In genomic region chr11:27296406-27296994, GRCh38 we compare ENCODE assay signal across 8 cellular contexts.
DNase-seq lines count a peak whose midpoint lies in the region; ATAC-seq and TF ChIP-seq lines count a peak whose summit lies in the region.

No MANE protein-coding gene starts in this region.

- no peaks in the 10 kb centered on the region for H3K4me1 Mint-ChIP-seq in endothelial cell (ENCODE audit: unreplicated experiment)

- H3K36me3 ChIP-seq in OCI-LY3 (replicated peaks; ENCODE audit: low read depth, low read length) = peaks cover 7% of the 10 kb centered on the region
- no peaks in the 10 kb centered on the region for H3K36me3 ChIP-seq in osteoblast (ENCODE audit: insufficient read depth, low read length)

- H3K4me1 ChIP-seq in OCI-LY3 (ENCODE audit: low read length) (peaks cover 13% of the 10 kb centered on the region), osteoblast (ENCODE audit: insufficient read depth, low read length) (peaks cover 33% of the 10 kb centered on the region)

- H3K4me3 Mint-ChIP-seq in endothelial cell (ENCODE audit: unreplicated experiment) = no peak overlapping the region

- peak overlapping the region; percentile 4; the same call in 1 of the 2 replicates for H2AFZ ChIP-seq in OCI-LY3 (ENCODE audit: low read depth, low read length)
- H2AFZ ChIP-seq in osteoblast (ENCODE audit: low read length) = no peak overlapping the region

- no peak overlapping the region for H3K27ac Mint-ChIP-seq in endothelial cell (ENCODE audit: unreplicated experiment)

- H4K20me1 ChIP-seq in OCI-LY3 (ENCODE audit: insufficient read depth, low read length) (no peaks in the 10 kb centered on the region), osteoblast (ENCODE audit: insufficient read depth, low read length) (no peaks in the 10 kb centered on the region)

- no peaks in the 10 kb centered on the region for H3K27me3 ChIP-seq in OCI-LY3 (ENCODE audit: low read depth, low read length)
- H3K27me3 ChIP-seq in osteoblast (ENCODE audit: insufficient read depth, low read length) = no peaks in the 10 kb centered on the region

- peak; percentile 94 for TF ChIP-seq CTCF in OCI-LY3 (IDR thresholded peaks at IDR 0.05; ENCODE audit: low read depth, low read length)
- TF ChIP-seq CTCF in endothelial cell (IDR thresholded peaks at IDR 0.05; ENCODE audit: unreplicated experiment) = peak; percentile 30
- peak; percentile 82 for TF ChIP-seq CTCF in osteoblast (IDR thresholded peaks at IDR 0.05; ENCODE audit: extremely low read depth, low read depth, low read length)

- H3K4me2 ChIP-seq in OCI-LY3 (ENCODE audit: low read length) (peak overlapping the region; percentile 24; the same call in 1 of the 2 replicates), osteoblast (ENCODE audit: insufficient read depth, low read length) (no peak overlapping the region)

- H3K27ac ChIP-seq in OCI-LY3 (ENCODE audit: low read length) (no peak overlapping the region), osteoblast (ENCODE audit: low read depth, low read length) (peak overlapping the region; percentile 86)

- no peaks in the 10 kb centered on the region for H3K36me3 Mint-ChIP-seq in endothelial cell (ENCODE audit: low read depth, unreplicated experiment)

- peaks cover 2% of the 10 kb centered on the region for H3K9me3 Mint-ChIP-seq in endothelial cell (ENCODE audit: unreplicated experiment)

- no peaks in the 10 kb centered on the region for H3K27me3 Mint-ChIP-seq in endothelial cell (ENCODE audit: unreplicated experiment)

- H3K9me3 ChIP-seq in OCI-LY3 (ENCODE audit: insufficient read depth, low read length) (peaks cover 14% of the 10 kb centered on the region), osteoblast (ENCODE audit: low read depth, low read length) (no peaks in the 10 kb centered on the region)

- H3K4me3 ChIP-seq in OCI-LY3 (ENCODE audit: low read length) (no peak overlapping the region), osteoblast (ENCODE audit: insufficient read depth, low read length) (no peak overlapping the region)

- H3K79me2 ChIP-seq in OCI-LY3 (ENCODE audit: low read length) (no peaks in the 10 kb centered on the region), osteoblast (ENCODE audit: insufficient read depth, low read length) (no peaks in the 10 kb centered on the region)

- peak; percentile 5 for DNase-seq in DMS 273 treated with DMSO at 0.1 percent for 48 hours (lab: John Stamatoyannopoulos, UW)
- DNase-seq in HT-29 (ENCODE audit: low spot score) = peak; percentile 85
- DNase-seq in endothelial cell (ENCODE audit: low spot score) = no peak
- DNase-seq in osteoblast (ENCODE audit: insufficient read length, low spot score, missing footprints) = peak; percentile 48
- DNase-seq in stimulated activated CD8-positive, alpha-beta memory T cell treated with anti-CD3 and anti-CD28 coated beads, Interleukin-4, amount 100 ng/mL, for 48 hours = no peak
- DNase-seq in globus pallidus (ENCODE audit: low spot score) = no peak

- H3K9ac ChIP-seq in OCI-LY3 (ENCODE audit: low read length) = no peak overlapping the region

- peak; percentile 86 for ATAC-seq in GM19467 (IDR thresholded peaks at IDR 0.05; ENCODE audit: unreplicated experiment)

Comparison
In these comparisons a context has a peak if more than half of its experiments do, and no peak if none do; other contexts are left out.
1. DNase-seq: peak in DMS 273 treated with DMSO at 0.1 percent for 48 hours (single experiment), HT-29 (single experiment) and osteoblast (single experiment); none in endothelial cell (single experiment), stimulated activated CD8-positive, alpha-beta memory T cell treated with anti-CD3 and anti-CD28 coated beads, Interleukin-4, amount 100 ng/mL, for 48 hours (single experiment) and globus pallidus (single experiment).
2. CTCF ChIP-seq: peak in every context shown above with its lines; median percentile 94 in OCI-LY3; 82 in osteoblast; 30 in endothelial cell.